Comparison of ENCODE assay signal across 25 cellular contexts in genomic region chr10:94487575-94487974, GRCh38.
"Had no signal": no experiment of that assay in that cellular context is flagged by ENCODE, and none has a peak within 500 bp of the region (broad histone marks: within the 10 kb centered on the region; RNA-seq: fewer than 3 reads in every experiment).

No MANE protein-coding gene starts in this region.

- H3K27ac ChIP-seq: neural progenitor cell, ovary, parathyroid adenoma, psoas muscle, right lobe of liver, sigmoid colon, stomach, thoracic aorta, thyroid gland, tibial nerve, upper lobe of left lung, vagina had no signal

- FAIRE-seq: urothelium cell line had no signal

- H2AFZ ChIP-seq: neural progenitor cell, parathyroid adenoma had no signal

- H3K9me3 ChIP-seq: ovary, thyroid gland had no signal

- H3K27me3 ChIP-seq: neural progenitor cell, ovary, right lobe of liver, sigmoid colon, stomach, thyroid gland, tibial nerve, upper lobe of left lung, vagina had no signal

- ATAC-seq: natural killer cell; psoas muscle; right cardiac atrium; right lobe of liver; stimulated activated effector memory CD8-positive, alpha-beta T cell treated with anti-CD3 and anti-CD28 coated beads, Interleukin-12 subunit alpha, Interleukin-12 subunit beta, amount 100 ng/mL, for 72 hours; stimulated activated naive B cell treated with anti-CD40 and anti-IgM and Interleukin-4, amounts not matched to agents 10 μg/mL and 1 μg/mL and 100 μg/mL, for 72 hours had no signal

- H3K4me2 ChIP-seq: neural progenitor cell had no signal

- H3K4me3 ChIP-seq: neural progenitor cell, ovary, psoas muscle, right lobe of liver, sigmoid colon, stomach, thoracic aorta, thyroid gland, tibial nerve, upper lobe of left lung, vagina had no signal

- H3K36me3 ChIP-seq: neural progenitor cell, ovary, right lobe of liver, sigmoid colon, upper lobe of left lung had no signal

- H3K9ac ChIP-seq: neural progenitor cell, parathyroid adenoma had no signal

- DNase-seq: natural killer cell; occipital lobe; ovary; posterior cingulate gyrus; psoas muscle; right cardiac atrium; right lobe of liver; sigmoid colon; small intestine; stimulated activated CD4-positive, alpha-beta T cell treated with anti-CD3 and anti-CD28 coated beads, Interleukin-15, amount 100 ng/mL, for 24 hours; stimulated activated CD4-positive, alpha-beta T cell treated with anti-CD3 and anti-CD28 coated beads, Interleukin-2, amount 100 ng/mL, for 24 hours; stimulated activated CD4-positive, alpha-beta T cell treated with anti-CD3 and anti-CD28 coated beads, Interleukin-2, amount 100 ng/mL, for 48 hours; stimulated activated CD4-positive, alpha-beta T cell treated with anti-CD3 and anti-CD28 coated beads, Interleukin-4, amount 100 ng/mL, for 24 hours; stimulated activated naive B cell treated with anti-CD40 and anti-IgM and Interleukin-4, amounts not matched to agents 10 μg/mL and 1 μg/mL and 100 μg/mL, for 72 hours; stimulated activated naive CD4-positive, alpha-beta T cell treated with Interleukin-2 at 50 U/mL for 16 hours; stomach; thyroid gland; upper lobe of left lung had no signal

- H3K4me1 ChIP-seq: neural progenitor cell, parathyroid adenoma, right lobe of liver, upper lobe of left lung, vagina had no signal
